Comparison of ENCODE assay signal across 8 cellular contexts in genomic region chrX:16870861-16871584, GRCh38.
DNase-seq lines count a peak whose midpoint lies in the region; TF ChIP-seq lines count a peak whose summit lies in the region.

No MANE protein-coding gene starts in this region.

- TF ChIP-seq CTCF in HFF-Myc (IDR thresholded peaks at IDR 0.05; ENCODE audit: low read depth, low read length, missing control alignments) (no peak), astrocyte of the spinal cord (IDR thresholded peaks at IDR 0.05; ENCODE audit: low read depth, low read length) (no peak)

- H3K4me3 ChIP-seq in HFF-Myc (replicated peaks; ENCODE audit: low read depth, low read length), result peak overlapping the region; percentile 42
- peak overlapping the region; percentile 43 for H3K4me3 ChIP-seq in astrocyte of the spinal cord (ENCODE audit: low read depth, low read length)
- H3K4me3 ChIP-seq in skin epidermis, result peak overlapping the region; percentile 41 to 63 (median 46)

- peaks cover 9% of the 10 kb centered on the region; the same call in 1 of the 2 replicates for H3K36me3 ChIP-seq in ES-I3 (ENCODE audit: insufficient read depth, low read length)

- no peak for DNase-seq in HFF-Myc (ENCODE audit: extremely low read depth, low read depth)
- peak; percentile 67 for DNase-seq in NCI-H69 (lab: John Stamatoyannopoulos, UW)
- DNase-seq in astrocyte of the spinal cord (ENCODE audit: low read depth, low spot score), result no peak
- DNase-seq in iPS-NIHi7 (ENCODE audit: extremely low spot score), result peak; percentile 52
- DNase-seq in NCI-H187 treated with DMSO at 0.1 percent for 48 hours (lab: John Stamatoyannopoulos, UW), result no peak
- no peak for DNase-seq in CD1c-positive myeloid dendritic cell (ENCODE audit: extremely low spot score)

- peak overlapping the region; percentile 22 to 98 (median 86) for H3K27ac ChIP-seq in skin epidermis

- peaks cover 12% of the 10 kb centered on the region; the same call in 1 of the 2 replicates for H3K4me1 ChIP-seq in ES-I3 (ENCODE audit: insufficient read depth, low read length)

- H3K9me3 ChIP-seq in ES-I3 (ENCODE audit: control insufficient read depth, insufficient read depth, low read length), result no peaks in the 10 kb centered on the region

- in situ Hi-C loops in astrocyte of the spinal cord (cut with HindIII; ENCODE audit: low sequenced_read_pairs), result no loop called here

- peak overlapping the region; percentile 95 for H3K9ac ChIP-seq in ES-I3 (ENCODE audit: low read depth, low read length)

Comparison
In these comparisons a context has a peak if more than half of its experiments do, and no peak if none do; other contexts are left out.
1. DNase-seq: peak in NCI-H69 (single experiment) and iPS-NIHi7 (single experiment); none in HFF-Myc (single experiment), astrocyte of the spinal cord (single experiment), NCI-H187 treated with DMSO at 0.1 percent for 48 hours (single experiment) and CD1c-positive myeloid dendritic cell (single experiment).
2. Peak in every context shown above with its lines, with median percentiles within 50 percentile points of each other: H3K4me3 ChIP-seq.